Comparison of ENCODE assay signal across 8 cellular contexts in genomic region chr19:1860133-1860775, GRCh38. TPM values are rescaled to one million over a fixed set of nuclear protein-coding genes. Genes with fewer than 3 reads are reported as not detected.
A peak's percentile ranks its signal among the peaks of the same experiment; 100 is the strongest.
DNase-seq lines count a peak whose midpoint lies in the region.

No MANE protein-coding gene starts in this region.

- peaks cover 33% of the 10 kb centered on the region for H3K4me1 ChIP-seq in NT2/D1 (ENCODE audit: insufficient read depth, insufficient read length)

- DNase-seq in DMS53 (lab: John Stamatoyannopoulos, UW) (peak; percentile 64), DMS53 treated with DMSO at 0.1 percent for 48 hours (lab: John Stamatoyannopoulos, UW; ENCODE audit: unreplicated experiment) (no peak), NT2/D1 (ENCODE audit: low read depth, low spot score) (no peak), amniotic stem cell (lab: John Stamatoyannopoulos, UW) (peak; percentile 69), hypothalamus (lab: John Stamatoyannopoulos, UW) (peak in 32 of 51 donors; percentile 8 to 78 (median 48)), RPMI8226 (no peak), mesenteric fat pad (ENCODE audit: low spot score) (no peak)
- DNase-seq in stimulated activated CD4-positive, alpha-beta T cell treated with anti-CD3 and anti-CD28 coated beads, Interleukin-2, amount 100 ng/mL, for 4 hours (ENCODE audit: low read depth), result peak; percentile 51

- H3K36me3 ChIP-seq in NT2/D1 (ENCODE audit: insufficient read depth, insufficient read length, low read length), result no peaks in the 10 kb centered on the region

- H3K9me3 ChIP-seq in NT2/D1 (ENCODE audit: insufficient read depth, low read length), result peaks cover 4% of the 10 kb centered on the region; the same call in 1 of the 2 replicates

- peak overlapping the region; percentile 84 for H3K4me3 ChIP-seq in NT2/D1 (ENCODE audit: insufficient read length, low read depth)

- H3K27me3 ChIP-seq in NT2/D1 (ENCODE audit: insufficient read depth, insufficient read length), result peaks cover 24% of the 10 kb centered on the region

- H3K9ac ChIP-seq in NT2/D1 (ENCODE audit: insufficient read length, low read depth), result peak overlapping the region; percentile 72

RNA-seq across cellular contexts. Expression of gene KLF16, which starts 3.1 kb away (rescaled TPM):
- 19.0 TPM for total RNA-seq in mesenteric fat pad

RNA-seq across cellular contexts. Expression of gene REXO1, which starts 12.0 kb away (rescaled TPM):
- 34.0 TPM for total RNA-seq in mesenteric fat pad

RNA-seq across cellular contexts. Expression of gene ABHD17A, which starts 25.0 kb away (rescaled TPM):
- 67.2 TPM for total RNA-seq in mesenteric fat pad

RNA-seq across cellular contexts. Expression of gene ADAT3, which starts 44.9 kb away (rescaled TPM):
- total RNA-seq in mesenteric fat pad, result 6.1 TPM

RNA-seq across cellular contexts. Expression of gene SCAMP4, which starts 44.9 kb away (rescaled TPM):
- total RNA-seq in mesenteric fat pad, result 48.4 TPM

Comparison
In these comparisons a context has a peak if more than half of its experiments do, and no peak if none do; other contexts are left out.
1. DNase-seq: peak in DMS53 (single experiment), amniotic stem cell (single experiment), hypothalamus (32 of 51) and stimulated activated CD4-positive, alpha-beta T cell treated with anti-CD3 and anti-CD28 coated beads, Interleukin-2, amount 100 ng/mL, for 4 hours (single experiment); none in DMS53 treated with DMSO at 0.1 percent for 48 hours (single experiment), NT2/D1 (single experiment), RPMI8226 (single experiment) and mesenteric fat pad (single experiment).